In the genomic region with DNA sequence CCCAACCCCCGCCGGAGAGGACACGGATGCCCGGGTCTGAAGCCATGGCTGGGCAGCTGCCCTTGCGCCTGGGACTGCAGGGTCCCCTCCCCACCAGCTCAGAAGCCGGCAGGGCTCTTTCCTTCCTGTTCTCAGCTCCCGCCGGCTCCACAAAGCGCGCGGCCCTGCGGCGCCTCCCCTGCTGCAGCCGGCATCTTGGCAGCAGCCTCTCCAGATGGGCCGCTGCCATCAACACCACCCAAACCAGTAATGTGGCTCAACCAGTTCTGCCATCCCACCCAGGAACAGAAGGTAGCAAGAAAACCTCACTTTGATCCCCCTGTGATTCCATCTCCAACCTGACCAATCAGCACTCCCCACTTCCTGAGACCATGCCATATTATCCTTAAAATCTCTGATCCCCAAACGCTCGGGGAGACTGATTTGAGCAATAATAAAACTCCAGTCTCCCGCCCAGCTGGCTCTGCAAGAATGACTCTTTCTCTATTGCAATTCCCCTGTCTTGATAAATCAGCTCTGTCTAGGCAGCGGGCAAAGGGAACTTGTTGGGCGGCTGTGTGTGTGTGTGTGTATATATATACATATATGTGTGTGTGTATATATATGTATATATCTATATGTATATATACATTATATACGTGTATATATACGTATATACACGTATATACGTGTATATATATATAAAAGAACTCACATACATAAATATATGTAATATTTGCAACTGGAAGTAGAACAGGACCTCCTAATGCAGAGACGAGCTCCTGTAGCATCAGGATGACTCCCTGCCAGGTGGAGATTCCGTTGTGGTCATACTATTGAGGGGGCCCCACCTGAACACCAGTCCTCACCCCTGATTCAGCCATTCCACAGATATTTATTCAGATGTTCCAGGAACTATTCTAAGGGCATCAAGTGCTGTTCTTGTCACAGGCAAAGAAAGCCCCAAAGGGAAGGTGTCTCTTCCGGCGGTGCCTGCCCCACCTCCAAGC, we compare ENCODE assay signal across 8 cellular contexts.
DNase-seq lines count a peak whose midpoint lies in the region; ATAC-seq, FAIRE-seq and TF ChIP-seq lines count a peak whose summit lies in the region.
"Not testable (repeated sequence)": the region's sequence is repeated elsewhere in the genome, so short reads cannot be mapped to it uniquely, and the experiment has no call there.

No MANE protein-coding gene starts in this region.

- FAIRE-seq in H1 (lab: Jason Lieb, UNC); urothelium cell line (lab: Jason Lieb, UNC): not testable (repeated sequence)

- not testable (repeated sequence) for H3K23me2 ChIP-seq in H1 (ENCODE audit: low read depth, low read length)

- not testable (repeated sequence) for H4K20me1 ChIP-seq in H1 (replicated peaks in 1 of 2; ENCODE audit: control insufficient read depth in 1 of 2, insufficient read depth in 2 of 2, low read length in 2 of 2)

- not testable (repeated sequence) for H3K14ac ChIP-seq in H1 (ENCODE audit: insufficient read length)

- TF ChIP-seq RAD21 in H1 (IDR thresholded peaks at IDR 0.05 in 1 of 2, conservative IDR thresholded peaks at IDR 0.05 in 1 of 2; ENCODE audit: low read depth in 2 of 2, low read length in 2 of 2) = peak; percentile 14 to 21; a peak in 2 of 4 replicates

- DNase-seq in GM03348 (ENCODE audit: low spot score) (peak; percentile 23), LHCN-M2 (ENCODE audit: low read depth) (peak; percentile 14), H1 (ENCODE audit: low read depth in 1 of 2, low spot score in 2 of 2) (peak; percentile 63 to 93), left ventricle myocardium inferior (peak; percentile 59), medulla oblongata (ENCODE audit: extremely low spot score) (peak; percentile 76), putamen (ENCODE audit: low spot score) (peak; percentile 58), urothelium cell line (ENCODE audit: low spot score) (peak; percentile 13)
- DNase-seq in activated T-cell treated with anti-CD3 and anti-CD28 coated beads, Interleukin-2, amount 50 U/mL, for 4 hours = not testable (repeated sequence)

- H3K56ac ChIP-seq in H1 (replicated peaks; ENCODE audit: insufficient read length, low read depth, low read length) = not testable (repeated sequence)

- TF ChIP-seq POLR2A in H1 (IDR thresholded peaks at IDR 0.05; ENCODE audit: control extremely low read depth in 1 of 2, low read depth in 2 of 2, low read length in 2 of 2) = not testable (repeated sequence)

- H3K9ac ChIP-seq in H1 (replicated peaks in 1 of 4; ENCODE audit: extremely low read depth in 1 of 4, low read depth in 3 of 4, low read length in 3 of 4) = not testable (repeated sequence)

- not testable (repeated sequence) for H2BK20ac ChIP-seq in H1 (ENCODE audit: low read length)

- H3K4me3 Mint-ChIP-seq in activated T-cell treated with anti-CD3 and anti-CD28 coated beads, Interleukin-2, amount 50 U/mL, for 4 hours = peak overlapping the region; percentile 9

- not testable (repeated sequence) for H3K79me2 ChIP-seq in H1 (ENCODE audit: control insufficient read depth in 1 of 2, insufficient read depth in 2 of 2, low read length in 2 of 2)

- H2BK12ac ChIP-seq in H1 (ENCODE audit: low read depth, low read length) = not testable (repeated sequence)

- H3K4me2 ChIP-seq in H1 (ENCODE audit: insufficient read depth in 1 of 2, low read depth in 2 of 2, low read length in 2 of 2) = peak overlapping the region; percentile 64 to 70

- not testable (repeated sequence) for H2AK5ac ChIP-seq in H1 (ENCODE audit: low read depth, low read length)

- not testable (repeated sequence) for H3K18ac ChIP-seq in H1 (ENCODE audit: extremely low read depth, low read length)

- not testable (repeated sequence) for H3K36me3 ChIP-seq in H1 (ENCODE audit: control insufficient read depth in 2 of 4, insufficient read depth in 4 of 4, low read length in 3 of 4); left ventricle myocardium inferior

- H4K91ac ChIP-seq in H1 (replicated peaks; ENCODE audit: insufficient read length, low read length) = not testable (repeated sequence)

- 12% methylated on average over 28 of the region's 28 CpGs; no CpG with 5 or more reads in 1 of the 2 experiments for WGBS in H1 (ENCODE audit: extremely low coverage in 1 of 2, insufficient coverage in 1 of 2, insufficient read length in 1 of 2, insufficient replicate concordance in 2 of 2, low coverage in 1 of 2, low lambda C conversion rate in 2 of 2, missing lambda C conversion rate in 1 of 2), 2 experiments

- not testable (repeated sequence) for H4K5ac ChIP-seq in H1 (ENCODE audit: insufficient read length, low read depth, low read length)

- TF ChIP-seq EP300 in H1 (IDR thresholded peaks at IDR 0.05; ENCODE audit: borderline replicate concordance in 1 of 2, low read depth in 2 of 2, low read length in 2 of 2) = 0 out of 3 replicates have a peak, but pooled peaks of 1 of the 2 experiments have one; percentile 45

- not testable (repeated sequence) for H3K4me1 ChIP-seq in H1 (replicated peaks in 1 of 4; ENCODE audit: control insufficient read depth in 3 of 4, insufficient read depth in 4 of 4, low read length in 3 of 4)
- peaks cover 21% of the 10 kb centered on the region for H3K4me1 ChIP-seq in left ventricle myocardium inferior

- peak overlapping the region; percentile 34 to 58 (median 40); a peak in 5 of 8 replicates for H3K4me3 ChIP-seq in H1 (ENCODE audit: extremely low read depth in 1 of 4, insufficient read depth in 2 of 4, low read depth in 3 of 4, low read length in 4 of 4)
- H3K4me3 ChIP-seq in left ventricle myocardium inferior = peak overlapping the region; percentile 53

- H3K9me3 Mint-ChIP-seq in activated T-cell treated with anti-CD3 and anti-CD28 coated beads, Interleukin-2, amount 50 U/mL, for 4 hours = not testable (repeated sequence)

- TF ChIP-seq CTCF in H1 (IDR thresholded peaks at IDR 0.05; ENCODE audit: control extremely low read depth in 1 of 3, insufficient read depth in 1 of 3, low read depth in 1 of 3, low read length in 3 of 3); left ventricle myocardium inferior (IDR thresholded peaks at IDR 0.05; ENCODE audit: borderline replicate concordance): not testable (repeated sequence)

- not testable (repeated sequence) for H2BK15ac ChIP-seq in H1 (ENCODE audit: low read length)

- H2BK120ac ChIP-seq in H1 (replicated peaks; ENCODE audit: low read depth, low read length) = not testable (repeated sequence)

- H3K9me3 ChIP-seq in H1 (ENCODE audit: insufficient read depth in 2 of 2, low read depth in 1 of 2, low read length in 1 of 2); left ventricle myocardium inferior (replicated peaks): not testable (repeated sequence)

- not testable (repeated sequence) for H4K8ac ChIP-seq in H1 (ENCODE audit: extremely low read depth, insufficient read depth, low read length)

- H3K36me3 Mint-ChIP-seq in activated T-cell treated with anti-CD3 and anti-CD28 coated beads, Interleukin-2, amount 50 U/mL, for 4 hours (ENCODE audit: insufficient read depth) = not testable (repeated sequence)

- H3K27ac ChIP-seq in H1 (ENCODE audit: low read depth, low read length) = not testable (repeated sequence)
- H3K27ac ChIP-seq in left ventricle myocardium inferior (replicated peaks) = peak overlapping the region; percentile 27

- CTCF ChIA-PET in H1 (lab: Charles Lee; ENCODE audit: partially characterized antibody) = interaction anchor here (1.0 kb wide), 1 partner anchor 953 kb away, joined by 3 read pairs; no protein-coding TSS in a partner anchor

- H3K27me3 ChIP-seq in H1 (replicated peaks in 1 of 4; ENCODE audit: control insufficient read depth in 3 of 4, extremely low read depth in 1 of 4, insufficient read depth in 3 of 4, low read length in 3 of 4) (peaks cover 11 to 64% (median 40%) of the 10 kb centered on the region in 4 experiments), left ventricle myocardium inferior (ENCODE audit: low read depth) (peaks cover 41% of the 10 kb centered on the region)

- POLR2A ChIA-PET in H1 (lab: Charles Lee; ENCODE audit: partially characterized antibody) = not testable (repeated sequence)

- peaks cover 52% of the 10 kb centered on the region for H3K27me3 Mint-ChIP-seq in activated T-cell treated with anti-CD3 and anti-CD28 coated beads, Interleukin-2, amount 50 U/mL, for 4 hours (ENCODE audit: low read depth)

- H3K4ac ChIP-seq in H1 (replicated peaks; ENCODE audit: insufficient read length, low read depth, low read length) = not testable (repeated sequence)

- H3K23ac ChIP-seq in H1 (ENCODE audit: insufficient read length) = not testable (repeated sequence)

- H2BK5ac ChIP-seq in H1 (ENCODE audit: low read depth, low read length) = not testable (repeated sequence)

- intact Hi-C loops in left ventricle myocardium inferior (cut with micrococcal nuclease) = not testable (repeated sequence)

- not testable (repeated sequence) for H3K79me1 ChIP-seq in H1 (ENCODE audit: low read depth, low read length)

- 0 out of 2 replicates have a peak overlapping the region, but pooled peaks have one; percentile 89 for H2AFZ ChIP-seq in H1 (ENCODE audit: low read length)

- not testable (repeated sequence) for ATAC-seq in activated T-cell treated with anti-CD3 and anti-CD28 coated beads, Interleukin-2, amount 50 U/mL, for 4 hours

- not testable (repeated sequence) for H3K4me1 Mint-ChIP-seq in activated T-cell treated with anti-CD3 and anti-CD28 coated beads, Interleukin-2, amount 50 U/mL, for 4 hours (ENCODE audit: low read depth)

TF ChIP-seq in H1, 55 proteins besides CTCF, POLR2A, EP300 and RAD21 (continues in another document):
- TF ChIP-seq TBP (IDR thresholded peaks at IDR 0.05; ENCODE audit: low read depth, low read length) = peak; percentile 22; the same call in 1 of the 2 replicates
- TF ChIP-seq YY1 (IDR thresholded peaks at IDR 0.05; ENCODE audit: low read depth, low read length) = peak; percentile 87
- peak; percentile 65 for TF ChIP-seq ASH2L (IDR thresholded peaks at IDR 0.05; ENCODE audit: low read length)
- peak; percentile 38 for TF ChIP-seq EZH2 (IDR thresholded peaks at IDR 0.05; ENCODE audit: low read depth, low read length, severe bottlenecking)
- TF ChIP-seq TCF12 (IDR thresholded peaks at IDR 0.05; ENCODE audit: low read depth, low read length) = peak; percentile 80; the same call in 1 of the 2 replicates
- TF ChIP-seq SP1 (IDR thresholded peaks at IDR 0.05; ENCODE audit: low read depth, low read length) = peak; percentile 31; the same call in 1 of the 2 replicates
- TF ChIP-seq RNF2 (IDR thresholded peaks at IDR 0.05; ENCODE audit: borderline replicate concordance, low read depth, low read length, missing control alignments, poor library complexity, severe bottlenecking) = peak; percentile 27
- TF ChIP-seq RBBP5 (IDR thresholded peaks at IDR 0.05; ENCODE audit: borderline replicate concordance, low read depth, low read length) = peak; percentile 92; the same call in 1 of the 2 replicates
- peak; percentile 48 for TF ChIP-seq KDM4A (IDR thresholded peaks at IDR 0.05; ENCODE audit: low read depth, low read length, severe bottlenecking)
- TF ChIP-seq TAF1 (IDR thresholded peaks at IDR 0.05; ENCODE audit: low read depth, low read length) = 0 out of 2 replicates have a peak, but pooled peaks have one; percentile 24
- TF ChIP-seq SUZ12 (IDR thresholded peaks at IDR 0.05; ENCODE audit: low read length) = peak; percentile 58
- peak; percentile 79 for TF ChIP-seq EGR1 (IDR thresholded peaks at IDR 0.05; ENCODE audit: borderline replicate concordance, low read depth, low read length)
